In genomic region chr6:25168637-25169036, GRCh38 we compare ENCODE assay signal across 19 cellular contexts.
"Had no signal": no experiment of that assay in that cellular context is flagged by ENCODE, and none has a peak within 500 bp of the region (broad histone marks: within the 10 kb centered on the region; RNA-seq: fewer than 3 reads in every experiment).

No MANE protein-coding gene starts in this region.

- H3K36me3 ChIP-seq: right lobe of liver, stomach had no signal

- H3K4me3 Mint-ChIP-seq: activated naive CD8-positive, alpha-beta T cell; T-cell had no signal

- H2AFZ ChIP-seq: hepatocyte, parathyroid adenoma had no signal

- H3K9me3 ChIP-seq: right lobe of liver, stomach had no signal

- H3K4me3 ChIP-seq: hepatocyte, right lobe of liver, stomach had no signal

- DNase-seq: activated CD4-positive, alpha-beta T cell treated with anti-CD3 and anti-CD28 coated beads, Interleukin-2, amount 50 U/mL, for 1 hour; activated CD8-positive, alpha-beta memory T cell treated with anti-CD3 and anti-CD28 coated beads, Interleukin-2, amount 50 U/mL, for 4 hours; activated gamma-delta T cell; activated T-cell treated with anti-CD3 and anti-CD28 coated beads, Interleukin-2, amount 50 U/mL, for 48 hours; dermis blood vessel endothelial cell; effector memory CD4-positive, alpha-beta T cell; left cardiac atrium; mesendoderm; naive thymus-derived CD4-positive, alpha-beta T cell; right lobe of liver; small intestine; stimulated activated CD4-positive, alpha-beta T cell treated with anti-CD3 and anti-CD28 coated beads, Interleukin-15, amount 100 ng/mL, for 24 hours; stimulated activated CD4-positive, alpha-beta T cell treated with anti-CD3 and anti-CD28 coated beads, Interleukin-2, amount 100 ng/mL, for 48 hours; stomach; T-cell; T1000 had no signal

- H3K4me1 ChIP-seq: parathyroid adenoma had no signal

- ATAC-seq: left cardiac atrium; naive thymus-derived CD4-positive, alpha-beta T cell; right lobe of liver; T-cell had no signal

- H3K27ac ChIP-seq: hepatocyte, parathyroid adenoma had no signal

- H3K27ac Mint-ChIP-seq: activated naive CD8-positive, alpha-beta T cell; T-cell had no signal

- H3K36me3 Mint-ChIP-seq: activated naive CD8-positive, alpha-beta T cell; T-cell had no signal

- H3K9ac ChIP-seq: parathyroid adenoma had no signal

- H3K27me3 ChIP-seq: hepatocyte, right lobe of liver, stomach had no signal

- H3K9me3 Mint-ChIP-seq: T-cell had no signal

- H3K4me2 ChIP-seq: hepatocyte had no signal
